16 cellular contexts compared by ENCODE assay signal in the genomic region with DNA sequence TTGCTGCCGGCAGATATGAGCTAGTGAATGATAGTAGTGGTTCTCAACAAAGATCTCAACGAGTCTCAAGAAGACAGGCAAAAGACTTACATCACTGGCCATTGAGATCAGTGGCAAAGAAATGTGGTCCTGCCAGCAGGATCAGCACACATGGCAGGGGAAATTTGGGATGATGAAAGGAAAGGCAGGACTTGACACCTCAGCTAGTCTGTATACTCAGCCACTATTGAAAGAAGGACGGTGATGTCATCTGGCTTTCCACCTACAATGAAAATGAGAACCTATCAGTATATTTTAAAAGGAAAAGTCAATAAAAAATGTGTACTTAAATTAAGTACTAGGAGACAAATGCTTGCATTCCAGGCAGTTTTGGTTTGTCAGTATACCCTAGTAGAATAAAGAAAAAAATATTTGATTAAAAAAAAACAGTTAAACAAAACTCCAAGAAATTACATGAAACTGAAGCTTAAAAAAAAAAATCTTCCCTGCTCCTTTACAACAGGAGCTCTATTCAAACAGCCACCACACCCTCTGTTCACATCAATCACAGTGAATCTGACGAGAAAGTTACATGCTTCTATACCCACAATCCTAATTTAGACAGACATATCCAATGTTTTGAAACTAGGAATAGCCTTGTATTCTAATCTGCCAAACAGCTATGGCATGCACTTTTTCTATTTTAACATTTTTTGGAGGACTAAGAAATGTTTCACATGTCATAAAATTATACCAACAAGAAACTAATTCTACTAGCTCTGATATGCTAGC. TPM values are rescaled to one million over a fixed set of nuclear protein-coding genes. Genes with fewer than 3 reads are reported as not detected.
DNase-seq lines count a peak whose midpoint lies in the region; ATAC-seq, FAIRE-seq and TF ChIP-seq lines count a peak whose summit lies in the region.
"Had no signal": no experiment of that assay in that cellular context is flagged by ENCODE, and none has a peak within 500 bp of the region (broad histone marks: within the 10 kb centered on the region; RNA-seq: fewer than 3 reads in every experiment).

No MANE protein-coding gene starts in this region.

- H3K4me2 ChIP-seq in Karpas-422 (ENCODE audit: low read depth, low read length, poor library complexity, severe bottlenecking) (peak overlapping the region; percentile 25), keratinocyte (ENCODE audit: control insufficient read depth, extremely low read depth, insufficient read depth, low read depth, low read length) (peak overlapping the region; percentile 28), skeletal muscle satellite cell (ENCODE audit: low read length) (peak overlapping the region; percentile 12)

- no peak for ATAC-seq in HG02852 (IDR thresholded peaks at IDR 0.05; ENCODE audit: unreplicated experiment)
- ATAC-seq: activated T-helper 17 cell treated with anti-CD3 and anti-CD28 coated beads, Interleukin-2, amount 50 U/mL, for 72 hours; stimulated activated naive CD8-positive, alpha-beta T cell treated with anti-CD3 and anti-CD28 coated beads, Interleukin-15, Interleukin-2, amounts not matched to agents 100 U/mL and 50 U/mL, for 24 hours; T-cell had no signal

- H3K9ac ChIP-seq in Karpas-422 (ENCODE audit: low read length): no peak overlapping the region
- no peak overlapping the region for H3K9ac ChIP-seq in adipocyte (ENCODE audit: low read length)
- H3K9ac ChIP-seq in keratinocyte (ENCODE audit: control insufficient read depth, extremely low read depth, insufficient read depth, low read length): peak overlapping the region; percentile 38
- H3K9ac ChIP-seq in skeletal muscle satellite cell (ENCODE audit: low read depth, low read length): no peak overlapping the region

- peak overlapping the region; percentile 65 for H3K27ac ChIP-seq in Karpas-422 (ENCODE audit: low read length)
- H3K27ac ChIP-seq in keratinocyte (ENCODE audit: control insufficient read depth, insufficient read depth, low read length): peak overlapping the region; percentile 63

- H3K4me3 ChIP-seq in Karpas-422 (ENCODE audit: low read length): no peak overlapping the region
- no peak overlapping the region for H3K4me3 ChIP-seq in adipocyte (ENCODE audit: low read length)
- no peak overlapping the region for H3K4me3 ChIP-seq in keratinocyte (ENCODE audit: control insufficient read depth in 2 of 3, extremely low read depth in 1 of 3, insufficient read depth in 2 of 3, low read depth in 1 of 3, low read length in 3 of 3)
- H3K4me3 ChIP-seq in skeletal muscle satellite cell (ENCODE audit: low read length): no peak overlapping the region

- no peaks in the 10 kb centered on the region for H3K27me3 ChIP-seq in Karpas-422 (ENCODE audit: low read length)
- no peaks in the 10 kb centered on the region for H3K27me3 ChIP-seq in adipocyte (replicated peaks; ENCODE audit: control insufficient read depth, insufficient read depth, low read length)
- H3K27me3 ChIP-seq in keratinocyte (ENCODE audit: control insufficient read depth, extremely low read depth, insufficient read depth, low read length): no peaks in the 10 kb centered on the region
- no peaks in the 10 kb centered on the region for H3K27me3 ChIP-seq in skeletal muscle satellite cell (ENCODE audit: control insufficient read depth, insufficient read depth, low read length)

- H3K9me3 ChIP-seq in Karpas-422 (ENCODE audit: low read length): no peaks in the 10 kb centered on the region
- H3K9me3 ChIP-seq in adipocyte (ENCODE audit: control insufficient read depth, low read length): no peaks in the 10 kb centered on the region
- no peaks in the 10 kb centered on the region for H3K9me3 ChIP-seq in keratinocyte (ENCODE audit: control insufficient read depth, low read depth, low read length)
- H3K9me3 ChIP-seq in skeletal muscle satellite cell (replicated peaks; ENCODE audit: low read length): no peaks in the 10 kb centered on the region

- DNase-seq in Karpas-422 (no peak), adipocyte (ENCODE audit: low read depth) (peak; percentile 41), keratinocyte (ENCODE audit: low read depth, low spot score) (no peak), amniotic stem cell (lab: John Stamatoyannopoulos, UW) (no peak), MV-4-11 (lab: John Stamatoyannopoulos, UW) (no peak), GM13976 (ENCODE audit: low spot score) (no peak)
- DNase-seq: activated CD4-positive, CD25-positive, alpha-beta regulatory T cell treated with anti-CD3 and anti-CD28 coated beads, Interleukin-2, amount 50 U/mL, for 72 hours; NCI-H1436 treated with DMSO at 0.1 percent for 48 hours; occipital lobe; stimulated activated CD4-positive, alpha-beta T cell treated with anti-CD3 and anti-CD28 coated beads, Interleukin-2, amount 100 ng/mL, for 24 hours; stimulated activated naive CD8-positive, alpha-beta T cell treated with anti-CD3 and anti-CD28 coated beads, Interleukin-15, Interleukin-2, amounts not matched to agents 100 U/mL and 50 U/mL, for 24 hours; T-cell had no signal

- H3K9me2 ChIP-seq in Karpas-422 (replicated peaks; ENCODE audit: insufficient read depth, low read length): no peaks in the 10 kb centered on the region

- H3K79me2 ChIP-seq in Karpas-422 (ENCODE audit: low read length) (peaks cover 68% of the 10 kb centered on the region), keratinocyte (ENCODE audit: control insufficient read depth, insufficient read depth, low read length) (peaks cover 34% of the 10 kb centered on the region)

- in situ Hi-C loops in GM13976 (cut with MboI; ENCODE audit: low sequenced_read_pairs, unreplicated experiment): no loop called here

- H3K36me3 ChIP-seq in Karpas-422 (ENCODE audit: insufficient read depth, low read length): peaks cover 32% of the 10 kb centered on the region
- peaks cover 61% of the 10 kb centered on the region for H3K36me3 ChIP-seq in adipocyte (ENCODE audit: control insufficient read depth, insufficient read depth, low read length, severe bottlenecking)
- H3K36me3 ChIP-seq in keratinocyte (ENCODE audit: control insufficient read depth in 2 of 2, extremely low read depth in 1 of 2, insufficient read depth in 2 of 2, low read length in 2 of 2): peaks cover 17 to 45% of the 10 kb centered on the region in 2 experiments
- peaks cover 32% of the 10 kb centered on the region for H3K36me3 ChIP-seq in skeletal muscle satellite cell (ENCODE audit: insufficient read depth, low read length)

- dilution Hi-C loops in keratinocyte (cut with MboI; ENCODE audit: extremely low pct_ligation_motif_present, low sequenced_read_pairs): no loop called here

- H3K4me1 ChIP-seq in Karpas-422 (ENCODE audit: low read length): peaks cover 98% of the 10 kb centered on the region
- peaks cover 26% of the 10 kb centered on the region for H3K4me1 ChIP-seq in adipocyte (ENCODE audit: control insufficient read depth, insufficient read depth, low read length)
- peaks cover 47% of the 10 kb centered on the region for H3K4me1 ChIP-seq in keratinocyte (ENCODE audit: control insufficient read depth, extremely low read depth, insufficient read depth, low read length)
- H3K4me1 ChIP-seq in skeletal muscle satellite cell (ENCODE audit: control insufficient read depth, insufficient read depth, low read length): peaks cover 33% of the 10 kb centered on the region

- TF ChIP-seq CTCF in keratinocyte (optimal IDR thresholded peaks at IDR 0.05 in 1 of 3, IDR thresholded peaks at IDR 0.05 in 1 of 3, conservative IDR thresholded peaks at IDR 0.05 in 1 of 3; ENCODE audit: extremely low read depth in 1 of 3, insufficient read depth in 2 of 3, low read length in 3 of 3) (no peak), GM13976 (IDR thresholded peaks at IDR 0.05; ENCODE audit: borderline replicate concordance, control extremely low read depth, extremely low read depth, insufficient read depth, missing control alignments) (no peak)

- FAIRE-seq in keratinocyte (lab: Jason Lieb, UNC): peak; percentile 69
- FAIRE-seq: islet of Langerhans had no signal

- H3K9me1 ChIP-seq in keratinocyte (ENCODE audit: control insufficient read depth, extremely low read depth, insufficient read depth, low read length): no peaks in the 10 kb centered on the region

- H4K20me1 ChIP-seq in Karpas-422 (ENCODE audit: insufficient read depth, low read depth, low read length) (no peaks in the 10 kb centered on the region), keratinocyte (ENCODE audit: control insufficient read depth, extremely low read depth, insufficient read depth, low read length) (no peaks in the 10 kb centered on the region)

- H2AFZ ChIP-seq in Karpas-422 (ENCODE audit: low read length) (no peak overlapping the region), keratinocyte (ENCODE audit: control insufficient read depth, low read length) (no peak overlapping the region)

RNA-seq across cellular contexts. Expression of a gene that starts 34.9 kb away (rescaled TPM):
- 0.32 and 1.4 TPM in 2 replicates for total RNA-seq in Karpas-422 (2014; rRNA removed; shearing (Covaris generic); ENCODE audit: low replicate concordance)
- polyA plus RNA-seq in keratinocyte: 0.15 to 0.41 TPM (median 0.31 TPM) in 3 replicates
- polyA plus RNA-seq in keratinocyte (2011; ENCODE audit: low read depth): 0.19 TPM
- polyA plus RNA-seq in keratinocyte (2011; cell fraction: cytosol; rRNA removed): 0.57 and 0.63 TPM in 2 replicates
- polyA plus RNA-seq in keratinocyte (2011; cell fraction: nucleus; rRNA removed): 0.48 and 0.51 TPM in 2 replicates
- polyA plus RNA-seq in keratinocyte (2012; ENCODE audit: low replicate concordance): 0.25 and 0.27 TPM in 2 replicates
- 0.20 to 2.0 TPM in 2 of 3 replicates, not detected in the other for polyA minus RNA-seq in keratinocyte
- polyA minus RNA-seq in keratinocyte (2011; cell fraction: cytosol; rRNA and poly(A)+ RNA removed): not detected
- 0.11 and 0.31 TPM in 2 replicates for polyA minus RNA-seq in keratinocyte (2011; cell fraction: nucleus; rRNA and poly(A)+ RNA removed)
- total RNA-seq in skeletal muscle satellite cell (2012; rRNA removed): 0.25 and 1.5 TPM in 2 replicates

RNA-seq across cellular contexts. Expression of a gene that starts 35.1 kb away (rescaled TPM):
- total RNA-seq in Karpas-422 (2014; rRNA removed; shearing (Covaris generic); ENCODE audit: low replicate concordance): 74.6 and 103 TPM in 2 replicates
- 165 to 219 TPM (median 166 TPM) in 3 replicates for polyA plus RNA-seq in keratinocyte
- 42.3 TPM for polyA plus RNA-seq in keratinocyte (2011; ENCODE audit: low read depth)
- 165 and 304 TPM in 2 replicates for polyA plus RNA-seq in keratinocyte (2011; cell fraction: cytosol; rRNA removed)
- polyA plus RNA-seq in keratinocyte (2011; cell fraction: nucleus; rRNA removed): 195 and 206 TPM in 2 replicates
- polyA plus RNA-seq in keratinocyte (2012; ENCODE audit: low replicate concordance): 124 and 129 TPM in 2 replicates
- polyA minus RNA-seq in keratinocyte: 18.8 to 152 TPM (median 97.9 TPM) in 3 replicates
- 48.7 TPM for polyA minus RNA-seq in keratinocyte (2011; cell fraction: cytosol; rRNA and poly(A)+ RNA removed)
- 30.4 and 33.1 TPM in 2 replicates for polyA minus RNA-seq in keratinocyte (2011; cell fraction: nucleus; rRNA and poly(A)+ RNA removed)
- 43.6 and 53.7 TPM in 2 replicates for total RNA-seq in skeletal muscle satellite cell (2012; rRNA removed)

RNA-seq across cellular contexts. Expression of a gene that starts 46.1 kb away (rescaled TPM):
- total RNA-seq in Karpas-422 (2014; rRNA removed; shearing (Covaris generic); ENCODE audit: low replicate concordance): 16.1 and 27.4 TPM in 2 replicates
- 23.3 to 35.9 TPM (median 23.7 TPM) in 3 replicates for polyA plus RNA-seq in keratinocyte
- polyA plus RNA-seq in keratinocyte (2011; ENCODE audit: low read depth): 5.6 TPM
- 14.6 and 27.5 TPM in 2 replicates for polyA plus RNA-seq in keratinocyte (2011; cell fraction: cytosol; rRNA removed)
- 21.6 and 28.6 TPM in 2 replicates for polyA plus RNA-seq in keratinocyte (2011; cell fraction: nucleus; rRNA removed)
- polyA plus RNA-seq in keratinocyte (2012; ENCODE audit: low replicate concordance): 16.2 and 20.7 TPM in 2 replicates
- 35.9 to 44.9 TPM (median 36.5 TPM) in 3 replicates for polyA minus RNA-seq in keratinocyte
- polyA minus RNA-seq in keratinocyte (2011; cell fraction: cytosol; rRNA and poly(A)+ RNA removed): 27.0 TPM
- polyA minus RNA-seq in keratinocyte (2011; cell fraction: nucleus; rRNA and poly(A)+ RNA removed): 17.8 and 30.9 TPM in 2 replicates
- total RNA-seq in skeletal muscle satellite cell (2012; rRNA removed): 7.4 and 10.0 TPM in 2 replicates
